22 cellular contexts compared by ENCODE assay signal in genomic region chr5:129204525-129204924, GRCh38.
"Had no signal": no experiment of that assay in that cellular context is flagged by ENCODE, and none has a peak within 500 bp of the region (broad histone marks: within the 10 kb centered on the region; RNA-seq: fewer than 3 reads in every experiment).

No MANE protein-coding gene starts in this region.

- DNase-seq: activated CD4-positive, alpha-beta T cell treated with anti-CD3 and anti-CD28 coated beads for 48 hours; activated CD4-positive, alpha-beta T cell treated with anti-CD3 and anti-CD28 coated beads, Interleukin-2, amount 50 U/mL, for 48 hours; activated CD8-positive, alpha-beta memory T cell treated with anti-CD3 and anti-CD28 coated beads for 24 hours; activated effector memory CD4-positive, alpha-beta T cell treated with Interleukin-2 at 50 U/mL for 16 hours; activated naive CD4-positive, alpha-beta T cell treated with Interleukin-2 at 50 U/mL for 16 hours; adrenal gland; effector memory CD8-positive, alpha-beta T cell; gastrocnemius medialis; islet precursor cell; left colon; naive thymus-derived CD8-positive, alpha-beta T cell; spleen; stimulated activated naive CD4-positive, alpha-beta T cell; T-helper 2 cell; WERI-Rb-1 had no signal

- H3K4me3 ChIP-seq: adrenal gland, ascending aorta, coronary artery, esophagus muscularis mucosa, gastrocnemius medialis, hepatocyte, right atrium auricular region, spleen, tibial nerve had no signal

- ATAC-seq: activated CD4-positive, CD25-positive, alpha-beta regulatory T cell treated with anti-CD3 and anti-CD28 coated beads, Interleukin-2, amount 50 U/mL, for 24 hours; effector memory CD8-positive, alpha-beta T cell; gastrocnemius medialis; left colon; naive thymus-derived CD8-positive, alpha-beta T cell had no signal
